In genomic region chr6:122308074-122308473, GRCh38 we compare ENCODE assay signal across 28 cellular contexts.
"Had no signal": no experiment of that assay in that cellular context is flagged by ENCODE, and none has a peak within 500 bp of the region (broad histone marks: within the 10 kb centered on the region; RNA-seq: fewer than 3 reads in every experiment).

No MANE protein-coding gene starts in this region.

- H3K27ac Mint-ChIP-seq: dendritic cell treated with granulocyte-macrophage colony-stimulating factor and Interleukin-4, amounts not matched to agents 40 ng/mL and 50 ng/mL, for 4 days; effector memory CD8-positive, alpha-beta T cell had no signal

- ATAC-seq: effector memory CD8-positive, alpha-beta T cell; esophagus mucosa; foreskin keratinocyte; gastrocnemius medialis; gastroesophageal sphincter; heart left ventricle; heart right ventricle had no signal

- H3K9me3 ChIP-seq: colonic mucosa, gastrocnemius medialis had no signal

- H3K36me3 ChIP-seq: colonic mucosa, esophagus muscularis mucosa, esophagus squamous epithelium, gastrocnemius medialis, gastroesophageal sphincter, heart left ventricle, heart right ventricle had no signal

- H3K4me1 ChIP-seq: colonic mucosa, esophagus muscularis mucosa, esophagus squamous epithelium, foreskin keratinocyte, gastrocnemius medialis, gastroesophageal sphincter, heart left ventricle, heart right ventricle had no signal

- H3K27me3 Mint-ChIP-seq: dendritic cell treated with granulocyte-macrophage colony-stimulating factor and Interleukin-4, amounts not matched to agents 40 ng/mL and 50 ng/mL, for 4 days had no signal

- H3K4me3 Mint-ChIP-seq: dendritic cell treated with granulocyte-macrophage colony-stimulating factor and Interleukin-4, amounts not matched to agents 40 ng/mL and 50 ng/mL, for 4 days; effector memory CD8-positive, alpha-beta T cell had no signal

- H3K27me3 ChIP-seq: colonic mucosa, dorsolateral prefrontal cortex, esophagus muscularis mucosa, esophagus squamous epithelium, gastrocnemius medialis, gastroesophageal sphincter, heart left ventricle, heart right ventricle had no signal

- FAIRE-seq: colon, endometrium, endothelial cell of umbilical vein, frontal cortex had no signal

- H3K4me3 ChIP-seq: colonic mucosa, coronary artery, dorsolateral prefrontal cortex, esophagus muscularis mucosa, esophagus squamous epithelium, gastrocnemius medialis, gastroesophageal sphincter, heart left ventricle, heart right ventricle had no signal

- DNase-seq: colonic mucosa; cortex of kidney; dermis blood vessel endothelial cell; dorsolateral prefrontal cortex; effector CD4-positive, alpha-beta T cell; effector CD8-positive, alpha-beta T cell; effector memory CD4-positive, alpha-beta T cell; effector memory CD8-positive, alpha-beta T cell; erythroblast; esophagus squamous epithelium; foreskin fibroblast; foreskin keratinocyte; foreskin melanocyte; gastrocnemius medialis; glutamatergic neuron; head of caudate nucleus; heart left ventricle; heart right ventricle had no signal

- H3K27ac ChIP-seq: colonic mucosa, coronary artery, dorsolateral prefrontal cortex, epithelial cell of prostate, esophagus muscularis mucosa, esophagus squamous epithelium, foreskin keratinocyte, gastrocnemius medialis, gastroesophageal sphincter, heart left ventricle, heart right ventricle had no signal
